In genomic region chr1:116402333-116402732, GRCh38 we compare ENCODE assay signal across 19 cellular contexts. TPM values are rescaled to one million over a fixed set of nuclear protein-coding genes. Genes with fewer than 3 reads are reported as not detected.
A peak's percentile ranks its signal among the peaks of the same experiment; 100 is the strongest.
DNase-seq lines count a peak whose midpoint lies in the region; ATAC-seq and TF ChIP-seq lines count a peak whose summit lies in the region.
"Had no signal": no experiment of that assay in that cellular context is flagged by ENCODE, and none has a peak within 500 bp of the region (broad histone marks: within the 10 kb centered on the region; RNA-seq: fewer than 3 reads in every experiment).

No MANE protein-coding gene starts in this region.

- no peaks in the 10 kb centered on the region for H3K79me2 ChIP-seq in HCT116 (ENCODE audit: insufficient read depth, low read length)

- no peaks in the 10 kb centered on the region for H3K9me3 Mint-ChIP-seq in activated CD4-positive, alpha-beta T cell treated with anti-CD3 and anti-CD28 coated beads, Interleukin-2, amount 10 ng/mL, durations not matched to agents 24 days and 14 days
- no peaks in the 10 kb centered on the region for H3K9me3 Mint-ChIP-seq in activated naive CD8-positive, alpha-beta T cell (ENCODE audit: low read depth)
- no peaks in the 10 kb centered on the region for H3K9me3 Mint-ChIP-seq in natural killer cell
- H3K9me3 Mint-ChIP-seq: activated T-cell treated with anti-CD3 and anti-CD28 coated beads, Interleukin-2, amount 50 U/mL, for 4 hours; neural progenitor cell had no signal

- no peak for TF ChIP-seq RAD21 in HCT116 (IDR thresholded peaks at IDR 0.05; ENCODE audit: low read depth)

- peaks cover 6% of the 10 kb centered on the region for H3K4me1 Mint-ChIP-seq in activated CD4-positive, alpha-beta T cell treated with anti-CD3 and anti-CD28 coated beads, Interleukin-2, amount 10 ng/mL, durations not matched to agents 24 days and 14 days
- peaks cover 30% of the 10 kb centered on the region for H3K4me1 Mint-ChIP-seq in activated naive CD8-positive, alpha-beta T cell (ENCODE audit: low read depth)
- peaks cover 9 to 20% of the 10 kb centered on the region in 2 donors for H3K4me1 Mint-ChIP-seq in natural killer cell
- H3K4me1 Mint-ChIP-seq: neural progenitor cell had no signal

- intact Hi-C loops in activated CD4-positive, alpha-beta T cell treated with anti-CD3 and anti-CD28 coated beads, Interleukin-2, amount 10 ng/mL, durations not matched to agents 24 days and 14 days (cut with micrococcal nuclease): no loop called here
- intact Hi-C loops in HCT116 (cut with micrococcal nuclease) (no loop called here), natural killer cell (cut with micrococcal nuclease) (no loop called here), lower leg skin (cut with DNase I; ENCODE audit: low total_unique reads) (no loop called here)

- H3K36me3 ChIP-seq in HCT116 (ENCODE audit: control insufficient read depth in 1 of 2, insufficient read depth in 2 of 2, low read length in 2 of 2): peaks cover 78 to 93% of the 10 kb centered on the region in 2 experiments; a peak in 3 of 4 replicates

- no peak overlapping the region for H3K27ac ChIP-seq in HCT116 (ENCODE audit: low read depth, low read length)
- H3K27ac ChIP-seq: neural progenitor cell, psoas muscle, SJSA1 had no signal

- H3K27me3 Mint-ChIP-seq in activated CD4-positive, alpha-beta T cell treated with anti-CD3 and anti-CD28 coated beads, Interleukin-2, amount 10 ng/mL, durations not matched to agents 24 days and 14 days: no peaks in the 10 kb centered on the region
- no peaks in the 10 kb centered on the region for H3K27me3 Mint-ChIP-seq in activated naive CD8-positive, alpha-beta T cell
- H3K27me3 Mint-ChIP-seq in natural killer cell (ENCODE audit: low read depth in 2 of 2): no peaks in the 10 kb centered on the region

- CTCF ChIA-PET in HCT116 (lab: Charles Lee): interaction anchor here (0.8 to 1.2 kb wide), 2 partner anchors 83 kb away, joined by 3 read pairs; no protein-coding TSS in a partner anchor

- POLR2A ChIA-PET in HCT116 (lab: Charles Lee): no interaction called here

- H3K4me3 ChIP-seq in HCT116 (replicated peaks in 1 of 2; ENCODE audit: low read depth in 1 of 2, low read length in 2 of 2): no peak overlapping the region
- no peak overlapping the region for H3K4me3 ChIP-seq in lower leg skin (ENCODE audit: low read depth, poor library complexity, severe bottlenecking)
- H3K4me3 ChIP-seq: neural progenitor cell, psoas muscle, SJSA1 had no signal

- H3K4me2 ChIP-seq in HCT116 (ENCODE audit: low read length): no peak overlapping the region
- H3K4me2 ChIP-seq: neural progenitor cell had no signal

- H3K4me3 Mint-ChIP-seq in activated CD4-positive, alpha-beta T cell treated with anti-CD3 and anti-CD28 coated beads, Interleukin-2, amount 10 ng/mL, durations not matched to agents 24 days and 14 days: no peak overlapping the region
- H3K4me3 Mint-ChIP-seq in activated naive CD8-positive, alpha-beta T cell: no peak overlapping the region
- no peak overlapping the region for H3K4me3 Mint-ChIP-seq in natural killer cell
- H3K4me3 Mint-ChIP-seq: activated T-cell treated with anti-CD3 and anti-CD28 coated beads, Interleukin-2, amount 50 U/mL, for 4 hours; neural progenitor cell had no signal

- H3K9me2 ChIP-seq in HCT116 (ENCODE audit: insufficient read depth): no peaks in the 10 kb centered on the region

- no peak for DNase-seq in activated CD4-positive, alpha-beta T cell treated with anti-CD3 and anti-CD28 coated beads, Interleukin-2, amount 10 ng/mL, durations not matched to agents 24 days and 14 days
- DNase-seq in activated CD4-positive, alpha-beta T cell treated with anti-CD3 and anti-CD28 coated beads, Interleukin-2, amount 50 U/mL, for 1 hour: no peak
- DNase-seq in HCT116 (ENCODE audit: low read depth, low spot score): no peak
- no peak for DNase-seq in natural killer cell
- no peak for DNase-seq in lower leg skin (ENCODE audit: low spot score in 2 of 2)
- DNase-seq: activated T-cell treated with anti-CD3 and anti-CD28 coated beads, Interleukin-2, amount 50 U/mL, for 4 hours; GDM1; hippocampal formation; NCI-H1436 treated with DMSO at 0.1 percent for 48 hours; NCI-H2171 treated with DMSO at 0.1 percent for 48 hours; NCI-H82; psoas muscle; stimulated activated CD8-positive, alpha-beta memory T cell treated with anti-CD3 and anti-CD28 coated beads, Interleukin-4, amount 100 ng/mL, for 48 hours had no signal

- H3K4me1 ChIP-seq in HCT116 (ENCODE audit: control insufficient read depth in 1 of 2, insufficient read depth in 2 of 2, low read length in 2 of 2): no peaks in the 10 kb centered on the region
- H3K4me1 ChIP-seq: neural progenitor cell, psoas muscle, SJSA1 had no signal

- H4K20me1 ChIP-seq in HCT116 (ENCODE audit: insufficient read depth): no peaks in the 10 kb centered on the region

- H3K36me3 Mint-ChIP-seq in activated CD4-positive, alpha-beta T cell treated with anti-CD3 and anti-CD28 coated beads, Interleukin-2, amount 10 ng/mL, durations not matched to agents 24 days and 14 days (ENCODE audit: low read depth): peaks cover 88% of the 10 kb centered on the region
- H3K36me3 Mint-ChIP-seq in activated naive CD8-positive, alpha-beta T cell: peaks cover 16% of the 10 kb centered on the region
- peaks cover 35% of the 10 kb centered on the region for H3K36me3 Mint-ChIP-seq in natural killer cell

- WGBS in lower leg skin, 2 donors: 74 to 86% methylated on average over 3 of the region's 3 CpGs

- peak overlapping the region; percentile 46 for H3K27ac Mint-ChIP-seq in activated CD4-positive, alpha-beta T cell treated with anti-CD3 and anti-CD28 coated beads, Interleukin-2, amount 10 ng/mL, durations not matched to agents 24 days and 14 days
- peak overlapping the region; percentile 84 for H3K27ac Mint-ChIP-seq in activated naive CD8-positive, alpha-beta T cell
- peak overlapping the region; percentile 25 to 70 for H3K27ac Mint-ChIP-seq in natural killer cell
- H3K27ac Mint-ChIP-seq: neural progenitor cell had no signal

- H3K27me3 ChIP-seq in HCT116 (ENCODE audit: insufficient read depth, low read length): no peaks in the 10 kb centered on the region
- H3K27me3 ChIP-seq: neural progenitor cell, SJSA1 had no signal

- no TSS peak for BruUV-seq in HCT116 (replicated peaks; lab: Mats Ljungman, UMichigan)

- TF ChIP-seq POLR2A in HCT116 (IDR thresholded peaks at IDR 0.05; ENCODE audit: borderline replicate concordance, extremely low read depth, insufficient read depth, insufficient read length) (no peak), lower leg skin (IDR thresholded peaks at IDR 0.05) (no peak)

- no peak overlapping the region for H2AFZ ChIP-seq in HCT116 (ENCODE audit: low read depth, low read length, poor library complexity, severe bottlenecking)
- H2AFZ ChIP-seq: neural progenitor cell had no signal

- H3K9ac ChIP-seq in HCT116 (ENCODE audit: low read length): no peak overlapping the region
- H3K9ac ChIP-seq: neural progenitor cell had no signal

- TF ChIP-seq CTCF in HCT116 (IDR thresholded peaks at IDR 0.05 in 2 of 3, conservative IDR thresholded peaks at IDR 0.05 in 1 of 3; ENCODE audit: borderline replicate concordance in 1 of 3, insufficient read depth in 1 of 3, low read depth in 2 of 3, low read length in 2 of 3) (no peak), natural killer cell (IDR thresholded peaks at IDR 0.05) (no peak), lower leg skin (IDR thresholded peaks at IDR 0.05) (no peak)

- no peaks in the 10 kb centered on the region for H3K9me3 ChIP-seq in HCT116 (ENCODE audit: control insufficient read depth in 1 of 2, insufficient read depth in 1 of 2, low read depth in 1 of 2, low read length in 2 of 2)
- H3K9me3 ChIP-seq: psoas muscle, SJSA1 had no signal

- RAD21 ChIA-PET in HCT116 (lab: Charles Lee; ENCODE audit: low non-redundant PET in 1 of 2, low total read pairs in 2 of 2, uncharacterized antibody in 2 of 2, unreplicated experiment in 2 of 2): no interaction called here

- ATAC-seq in HCT116 (no peak), natural killer cell (peak in 1 of 3 donors; percentile 46), GM18511 (IDR thresholded peaks at IDR 0.05; ENCODE audit: unreplicated experiment) (no peak)
- ATAC-seq in activated CD4-positive, CD25-positive, alpha-beta regulatory T cell treated with anti-CD3 and anti-CD28 coated beads, Interleukin-2, amount 50 U/mL, for 24 hours: no peak
- ATAC-seq: activated T-cell treated with anti-CD3 and anti-CD28 coated beads, Interleukin-2, amount 50 U/mL, for 4 hours; Panc1; psoas muscle had no signal

TF ChIP-seq in HCT116, 20 proteins besides CTCF, POLR2A, EP300 and RAD21:
- no peak for TF ChIP-seq TCF7L2 (IDR thresholded peaks at IDR 0.05; ENCODE audit: borderline replicate concordance, extremely low read depth, insufficient read depth, insufficient read length)
- 0 out of 2 replicates have a peak, but pooled peaks have one; percentile 22 for TF ChIP-seq POLR2AphosphoS5 (IDR thresholded peaks at IDR 0.05; ENCODE audit: low read depth, low read length)
TF ChIP-seq in HCT116: peak in this region for 1.

RNA-seq across cellular contexts. Expression of gene ATP1A1, which starts 29.3 kb away (rescaled TPM):
- total RNA-seq in activated CD4-positive, alpha-beta T cell treated with anti-CD3 and anti-CD28 coated beads, Interleukin-2, amount 10 ng/mL, durations not matched to agents 24 days and 14 days: 252 and 261 TPM in 2 replicates
- total RNA-seq in HCT116 (2021; ENCODE audit: unreplicated experiment): 290 TPM
- 325 and 338 TPM in 2 replicates for polyA plus RNA-seq in HCT116 (2012)
- total RNA-seq in natural killer cell: 100 to 1,000 TPM; 134 to 144 (median 140) TPM
- 100 to 1,000 TPM; 241 to 757 (median 415) TPM for total RNA-seq in lower leg skin
